In the genomic region with DNA sequence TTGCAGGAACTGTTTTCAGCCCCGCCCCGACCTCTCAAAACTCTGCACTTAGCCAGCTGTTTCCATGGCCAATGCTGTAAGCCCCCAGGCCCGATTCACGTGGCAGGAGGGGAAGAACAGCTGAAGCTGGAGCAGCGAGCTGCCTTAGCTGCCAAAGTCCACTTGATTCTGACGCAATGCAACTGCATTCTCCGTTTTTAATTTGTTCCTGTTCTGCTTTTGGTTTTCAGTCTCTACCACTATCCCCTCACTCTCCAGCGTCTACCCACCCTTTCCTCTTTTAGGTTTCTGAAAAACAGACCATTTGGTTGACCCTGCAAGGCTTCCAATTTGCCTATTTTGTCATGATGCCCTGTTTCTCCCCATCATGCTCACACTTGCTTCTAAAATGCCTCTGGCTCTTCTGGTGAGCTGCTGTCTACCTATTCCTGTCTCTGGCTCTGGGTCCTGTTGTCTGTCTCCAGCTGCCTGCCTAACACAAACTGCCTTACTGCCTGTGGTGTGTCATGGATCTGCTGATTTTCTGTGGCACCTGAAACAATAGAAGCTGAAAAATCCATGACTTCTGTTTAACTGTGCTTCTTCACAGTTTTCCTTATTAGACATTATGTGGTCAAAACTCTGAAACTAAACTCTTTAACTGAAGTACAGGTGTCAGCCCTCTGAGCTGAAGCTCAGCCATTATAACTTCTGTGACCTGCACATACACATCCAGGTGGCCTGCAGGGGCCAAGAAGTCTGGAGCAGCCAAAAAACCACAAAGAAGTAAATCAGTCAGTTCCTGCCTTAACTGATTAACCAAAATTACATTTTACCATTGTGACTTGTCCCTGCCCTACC, we compare ENCODE assay signal across 10 cellular contexts.
DNase-seq lines count a peak whose midpoint lies in the region; ATAC-seq and TF ChIP-seq lines count a peak whose summit lies in the region.
"Had no signal": no experiment of that assay in that cellular context is flagged by ENCODE, and none has a peak within 500 bp of the region (broad histone marks: within the 10 kb centered on the region; RNA-seq: fewer than 3 reads in every experiment).

No MANE protein-coding gene starts in this region.

- peaks cover 0 to 16% of the 10 kb centered on the region in 2 donors for H3K27me3 ChIP-seq in tibial nerve

- no peak for TF ChIP-seq POLR2A in tibial nerve (IDR thresholded peaks at IDR 0.05)

- no peaks in the 10 kb centered on the region for H3K36me3 ChIP-seq in tibial nerve

- H3K9me3 ChIP-seq in tibial nerve: no peaks in the 10 kb centered on the region

- H3K27me3 Mint-ChIP-seq in activated CD4-positive, alpha-beta T cell treated with anti-CD3 and anti-CD28 coated beads for 36 hours: no peaks in the 10 kb centered on the region

- DNase-seq in NOMO-1 (lab: John Stamatoyannopoulos, UW; ENCODE audit: unreplicated experiment in 2 of 2) (peak; percentile 80 to 95), mucosa of gallbladder (ENCODE audit: low spot score) (peak; percentile 11), tibial nerve (ENCODE audit: low spot score in 2 of 2) (no peak)
- no peak for DNase-seq in stimulated activated effector memory CD8-positive, alpha-beta T cell treated with anti-CD3 and anti-CD28 coated beads, Interleukin-12 subunit alpha, Interleukin-12 subunit beta, amount 100 ng/mL, for 72 hours (ENCODE audit: low spot score in 2 of 2)
- DNase-seq in activated CD4-positive, alpha-beta T cell treated with anti-CD3 and anti-CD28 coated beads for 36 hours: no peak
- no peak for DNase-seq in activated T-cell treated with anti-CD3 and anti-CD28 coated beads, Interleukin-2, amount 50 U/mL, for 1 hour

- peaks cover 28% of the 10 kb centered on the region for H3K9me3 Mint-ChIP-seq in stimulated activated effector memory CD8-positive, alpha-beta T cell treated with anti-CD3 and anti-CD28 coated beads, Interleukin-12 subunit alpha, Interleukin-12 subunit beta, amount 100 ng/mL, for 72 hours
- H3K9me3 Mint-ChIP-seq in activated CD4-positive, alpha-beta T cell treated with anti-CD3 and anti-CD28 coated beads for 36 hours (ENCODE audit: low read depth): peaks cover 7% of the 10 kb centered on the region

- WGBS in tibial nerve, 2 donors: 9 to 21% methylated on average over 8 of the region's 8 CpGs

- CTCF ChIA-PET in activated CD4-positive, alpha-beta T cell treated with anti-CD3 and anti-CD28 coated beads for 36 hours (lab: Charles Lee): no interaction called here

- H3K4me1 ChIP-seq in tibial nerve: no peaks in the 10 kb centered on the region

- no peak overlapping the region for H3K4me3 Mint-ChIP-seq in stimulated activated effector memory CD8-positive, alpha-beta T cell treated with anti-CD3 and anti-CD28 coated beads, Interleukin-12 subunit alpha, Interleukin-12 subunit beta, amount 100 ng/mL, for 72 hours
- no peak overlapping the region for H3K4me3 Mint-ChIP-seq in activated CD4-positive, alpha-beta T cell treated with anti-CD3 and anti-CD28 coated beads for 36 hours

- intact Hi-C loops in activated CD4-positive, alpha-beta T cell treated with anti-CD3 and anti-CD28 coated beads for 36 hours (cut with DNase I, micrococcal nuclease): no loop called here

- no peak overlapping the region for H3K27ac ChIP-seq in tibial nerve

- TF ChIP-seq EP300 in tibial nerve (IDR thresholded peaks at IDR 0.05): no peak

- no peak overlapping the region for H3K27ac Mint-ChIP-seq in stimulated activated effector memory CD8-positive, alpha-beta T cell treated with anti-CD3 and anti-CD28 coated beads, Interleukin-12 subunit alpha, Interleukin-12 subunit beta, amount 100 ng/mL, for 72 hours
- H3K27ac Mint-ChIP-seq in activated CD4-positive, alpha-beta T cell treated with anti-CD3 and anti-CD28 coated beads for 36 hours: no peak overlapping the region

- POLR2A ChIA-PET in activated CD4-positive, alpha-beta T cell treated with anti-CD3 and anti-CD28 coated beads for 36 hours (lab: Charles Lee): no interaction called here

- ATAC-seq in GM18873 (IDR thresholded peaks at IDR 0.05; ENCODE audit: low FRiP score, unreplicated experiment) (peak; percentile 76), HG02759 (IDR thresholded peaks at IDR 0.05; ENCODE audit: unreplicated experiment) (peak; percentile 73)
- ATAC-seq in stimulated activated effector memory CD8-positive, alpha-beta T cell treated with anti-CD3 and anti-CD28 coated beads, Interleukin-12 subunit alpha, Interleukin-12 subunit beta, amount 100 ng/mL, for 72 hours: no peak
- ATAC-seq in activated CD4-positive, alpha-beta T cell treated with anti-CD3 and anti-CD28 coated beads for 36 hours: no peak
- ATAC-seq: K562 had no signal

- no peaks in the 10 kb centered on the region for H3K4me1 Mint-ChIP-seq in stimulated activated effector memory CD8-positive, alpha-beta T cell treated with anti-CD3 and anti-CD28 coated beads, Interleukin-12 subunit alpha, Interleukin-12 subunit beta, amount 100 ng/mL, for 72 hours
- H3K4me1 Mint-ChIP-seq in activated CD4-positive, alpha-beta T cell treated with anti-CD3 and anti-CD28 coated beads for 36 hours: no peaks in the 10 kb centered on the region

- no peaks in the 10 kb centered on the region for H3K36me3 Mint-ChIP-seq in stimulated activated effector memory CD8-positive, alpha-beta T cell treated with anti-CD3 and anti-CD28 coated beads, Interleukin-12 subunit alpha, Interleukin-12 subunit beta, amount 100 ng/mL, for 72 hours
- H3K36me3 Mint-ChIP-seq in activated CD4-positive, alpha-beta T cell treated with anti-CD3 and anti-CD28 coated beads for 36 hours (ENCODE audit: low read depth): no peaks in the 10 kb centered on the region

- no peak overlapping the region for H3K4me3 ChIP-seq in tibial nerve
- H3K4me3 ChIP-seq: K562, skin epidermis had no signal

- TF ChIP-seq CTCF in tibial nerve (IDR thresholded peaks at IDR 0.05): no peak

Comparison
In these comparisons a context has a peak if more than half of its experiments do, and no peak if none do; other contexts are left out.
1. ATAC-seq: peak in GM18873 (single experiment) and HG02759 (single experiment); none in stimulated activated effector memory CD8-positive, alpha-beta T cell treated with anti-CD3 and anti-CD28 coated beads, Interleukin-12 subunit alpha, Interleukin-12 subunit beta, amount 100 ng/mL, for 72 hours (single experiment) and activated CD4-positive, alpha-beta T cell treated with anti-CD3 and anti-CD28 coated beads for 36 hours (single experiment).
2. DNase-seq: peak in NOMO-1 (2 of 2) and mucosa of gallbladder (single experiment); none in stimulated activated effector memory CD8-positive, alpha-beta T cell treated with anti-CD3 and anti-CD28 coated beads, Interleukin-12 subunit alpha, Interleukin-12 subunit beta, amount 100 ng/mL, for 72 hours (0 of 2), activated CD4-positive, alpha-beta T cell treated with anti-CD3 and anti-CD28 coated beads for 36 hours (single experiment), tibial nerve (0 of 2) and activated T-cell treated with anti-CD3 and anti-CD28 coated beads, Interleukin-2, amount 50 U/mL, for 1 hour (single experiment).